19 cellular contexts compared by ENCODE assay signal in genomic region chr2:224948005-224948404, GRCh38.
A peak's percentile ranks its signal among the peaks of the same experiment; 100 is the strongest.
DNase-seq lines count a peak whose midpoint lies in the region; ATAC-seq and TF ChIP-seq lines count a peak whose summit lies in the region.
"Had no signal": no experiment of that assay in that cellular context is flagged by ENCODE, and none has a peak within 500 bp of the region (broad histone marks: within the 10 kb centered on the region; RNA-seq: fewer than 3 reads in every experiment).

No MANE protein-coding gene starts in this region.

- peak overlapping the region in 3 of 8 donors; percentile 44 to 61 (median 45) for H3K4me3 Mint-ChIP-seq in CD4-positive, alpha-beta memory T cell
- H3K4me3 Mint-ChIP-seq in T-helper 17 cell: no peak overlapping the region
- H3K4me3 Mint-ChIP-seq: nephron had no signal

- peak overlapping the region in 8 of 10 experiments; percentile 1 to 83 (median 75); a peak in 7 of 20 replicates for H3K4me3 ChIP-seq in BLaER1 treated with 17β-estradiol and CSF1 and Interleukin-3, amounts not matched to agents 10 nM and 100 nM
- no peak overlapping the region for H3K4me3 ChIP-seq in CD4-positive, alpha-beta memory T cell (ENCODE audit: low read length in 2 of 2)
- H3K4me3 ChIP-seq in mesenchymal stem cell (ENCODE audit: insufficient read depth in 1 of 2, low read depth in 1 of 2, low read length in 2 of 2) (no peak overlapping the region), gastrocnemius medialis (no peak overlapping the region)
- H3K4me3 ChIP-seq: ascending aorta, SK-N-MC, smooth muscle cell, thyroid gland had no signal

- H3K79me1 ChIP-seq in mesenchymal stem cell (replicated peaks; ENCODE audit: low read length, poor library complexity, severe bottlenecking): peaks cover 6% of the 10 kb centered on the region

- H3K23ac ChIP-seq in mesenchymal stem cell (ENCODE audit: low read length in 2 of 2): no peak overlapping the region

- H2AK5ac ChIP-seq in mesenchymal stem cell (ENCODE audit: low read length, severe bottlenecking): peak overlapping the region; percentile 92

- H4K8ac ChIP-seq in mesenchymal stem cell (ENCODE audit: low read length): no peak overlapping the region

- peak overlapping the region in 10 of 11 experiments; percentile 66 to 94 (median 92); a peak in 20 of 22 replicates for H3K9ac ChIP-seq in BLaER1 treated with 17β-estradiol and CSF1 and Interleukin-3, amounts not matched to agents 10 nM and 100 nM
- no peak overlapping the region for H3K9ac ChIP-seq in mesenchymal stem cell (ENCODE audit: low read length)

- no peaks in the 10 kb centered on the region for H3K9me3 Mint-ChIP-seq in CD4-positive, alpha-beta memory T cell
- H3K9me3 Mint-ChIP-seq: nephron had no signal

- peaks cover 55 to 87% (median 73%) of the 10 kb centered on the region in 4 donors for H3K4me1 Mint-ChIP-seq in CD4-positive, alpha-beta memory T cell
- H3K4me1 Mint-ChIP-seq in T-helper 17 cell: peaks cover 66% of the 10 kb centered on the region

- no peaks in the 10 kb centered on the region; a peak in 1 of 22 replicates for H3K36me3 ChIP-seq in BLaER1 treated with 17β-estradiol and CSF1 and Interleukin-3, amounts not matched to agents 10 nM and 100 nM
- H3K36me3 ChIP-seq in CD4-positive, alpha-beta memory T cell (ENCODE audit: insufficient read depth, low read length): no peaks in the 10 kb centered on the region
- peaks cover 0 to 21% of the 10 kb centered on the region in 2 experiments for H3K36me3 ChIP-seq in mesenchymal stem cell (ENCODE audit: control insufficient read depth in 1 of 2, insufficient read depth in 2 of 2, low read depth in 1 of 2, low read length in 2 of 2)
- no peaks in the 10 kb centered on the region for H3K36me3 ChIP-seq in gastrocnemius medialis
- H3K36me3 ChIP-seq: ascending aorta, thyroid gland had no signal

- no peaks in the 10 kb centered on the region for H3K27me3 ChIP-seq in BLaER1 treated with 17β-estradiol and CSF1 and Interleukin-3, amounts not matched to agents 10 nM and 100 nM
- H3K27me3 ChIP-seq in CD4-positive, alpha-beta memory T cell (ENCODE audit: insufficient read depth, low read length): no peaks in the 10 kb centered on the region
- no peaks in the 10 kb centered on the region for H3K27me3 ChIP-seq in mesenchymal stem cell (ENCODE audit: control insufficient read depth in 1 of 2, insufficient read depth in 1 of 2, low read length in 2 of 2)
- H3K27me3 ChIP-seq in gastrocnemius medialis: no peaks in the 10 kb centered on the region
- H3K27me3 ChIP-seq: ascending aorta, thyroid gland had no signal

- no peak for DNase-seq in CD4-positive, alpha-beta memory T cell
- no peak for DNase-seq in T-helper 17 cell
- no peak for DNase-seq in mesenchymal stem cell
- DNase-seq in DMS 273 (lab: John Stamatoyannopoulos, UW; ENCODE audit: unreplicated experiment): no peak
- DNase-seq in gastrocnemius medialis: no peak
- DNase-seq in activated CD4-positive, CD25-positive, alpha-beta regulatory T cell (lab: John Stamatoyannopoulos, UW): no peak
- DNase-seq in middle frontal gyrus (ENCODE audit: extremely low spot score, low spot score): no peak
- DNase-seq: hippocampal formation, Karpas-422, NCI-H1417, NCI-H2171, NCI-H748 treated with DMSO at 0.1 percent for 48 hours, thyroid gland had no signal

- CTCF ChIA-PET in CD4-positive, alpha-beta memory T cell (lab: Charles Lee; ENCODE audit: partially characterized antibody): interaction anchor here (0.9 to 3.7 kb wide), 3 partner anchors 10 to 54 kb away, joined by 3 to 20 read pairs (median 4); no protein-coding TSS in a partner anchor

- H3K4ac ChIP-seq in mesenchymal stem cell (ENCODE audit: low read depth in 1 of 2, low read length in 2 of 2): no peak overlapping the region

- H2AFZ ChIP-seq in mesenchymal stem cell (ENCODE audit: low read depth, low read length): no peak overlapping the region

- H3K9me3 ChIP-seq in BLaER1 treated with 17β-estradiol and CSF1 and Interleukin-3, amounts not matched to agents 10 nM and 100 nM (replicated peaks in 1 of 11): peaks cover 0 to 6% (median 0%) of the 10 kb centered on the region in 11 experiments; a peak in 4 of 22 replicates
- no peaks in the 10 kb centered on the region for H3K9me3 ChIP-seq in CD4-positive, alpha-beta memory T cell (ENCODE audit: control insufficient read depth in 1 of 2, low read length in 2 of 2)
- H3K9me3 ChIP-seq in T-helper 17 cell (ENCODE audit: control insufficient read depth, low read length, poor library complexity, severe bottlenecking): no peaks in the 10 kb centered on the region
- H3K9me3 ChIP-seq in mesenchymal stem cell (ENCODE audit: control insufficient read depth, low read length): no peaks in the 10 kb centered on the region
- H3K9me3 ChIP-seq in gastrocnemius medialis: no peaks in the 10 kb centered on the region
- H3K9me3 ChIP-seq: ascending aorta, thyroid gland had no signal

- ATAC-seq in T-helper 17 cell: no peak
- no peak for ATAC-seq in gastrocnemius medialis
- ATAC-seq: Panc1 had no signal

- POLR2A ChIA-PET in CD4-positive, alpha-beta memory T cell (lab: Charles Lee; ENCODE audit: partially characterized antibody): interaction anchor here (1.4 to 17.7 kb wide), 8 partner anchors 8 to 94 kb away, joined by 3 to 279 read pairs (median 6); partner anchors contain the start of gene DOCK10

- TF ChIP-seq CTCF in gastrocnemius medialis (IDR thresholded peaks at IDR 0.05 in 4 of 5, conservative IDR thresholded peaks at IDR 0.05 in 1 of 5): no peak

- H2BK5ac ChIP-seq in mesenchymal stem cell (ENCODE audit: low read depth, low read length, poor library complexity, severe bottlenecking): no peak overlapping the region

- H3K14ac ChIP-seq in mesenchymal stem cell (ENCODE audit: low read length in 2 of 2): no peak overlapping the region

- H2BK12ac ChIP-seq in mesenchymal stem cell (ENCODE audit: low read length in 2 of 2): no peak overlapping the region

- H3K36me3 Mint-ChIP-seq in CD4-positive, alpha-beta memory T cell: peaks cover 15 to 19% of the 10 kb centered on the region in 2 donors
- no peaks in the 10 kb centered on the region for H3K36me3 Mint-ChIP-seq in T-helper 17 cell (ENCODE audit: low read depth)

- peak overlapping the region; percentile 76 to 99 (median 90) for H3K4me2 ChIP-seq in BLaER1 treated with 17β-estradiol and CSF1 and Interleukin-3, amounts not matched to agents 10 nM and 100 nM
- H3K4me2 ChIP-seq in mesenchymal stem cell (ENCODE audit: low read length, poor library complexity, severe bottlenecking): no peak overlapping the region
- H3K4me2 ChIP-seq: smooth muscle cell had no signal

- no peak overlapping the region for H4K91ac ChIP-seq in mesenchymal stem cell (ENCODE audit: low read length)

- peaks cover 0 to 2% (median 0%) of the 10 kb centered on the region in 11 experiments; a peak in 2 of 22 replicates for H4K20me1 ChIP-seq in BLaER1 treated with 17β-estradiol and CSF1 and Interleukin-3, amounts not matched to agents 10 nM and 100 nM

- in situ Hi-C loops in gastrocnemius medialis (cut with MboI; ENCODE audit: low sequenced_read_pairs in 4 of 4): no loop called here

- no peak overlapping the region for H3K18ac ChIP-seq in mesenchymal stem cell (ENCODE audit: low read depth in 1 of 2, low read length in 2 of 2)

- no peak overlapping the region for H2BK15ac ChIP-seq in mesenchymal stem cell (ENCODE audit: low read depth, poor library complexity, severe bottlenecking)

- no peak overlapping the region for H2BK120ac ChIP-seq in mesenchymal stem cell (ENCODE audit: low read depth, low read length)

- no peak for TF ChIP-seq POLR2A in gastrocnemius medialis (IDR thresholded peaks at IDR 0.05)

- H3K4me1 ChIP-seq in BLaER1 treated with 17β-estradiol and CSF1 and Interleukin-3, amounts not matched to agents 10 nM and 100 nM: peaks cover 60 to 81% (median 75%) of the 10 kb centered on the region in 10 experiments
- peaks cover 81% of the 10 kb centered on the region for H3K4me1 ChIP-seq in CD4-positive, alpha-beta memory T cell (ENCODE audit: insufficient read depth, low read length)
- H3K4me1 ChIP-seq in mesenchymal stem cell (ENCODE audit: control insufficient read depth, insufficient read depth, low read depth, low read length) (no peaks in the 10 kb centered on the region), gastrocnemius medialis (peaks cover 0 to 6% of the 10 kb centered on the region in 2 donors)
- H3K4me1 ChIP-seq: thyroid gland had no signal

- no peaks in the 10 kb centered on the region for H3K27me3 Mint-ChIP-seq in CD4-positive, alpha-beta memory T cell
- H3K27me3 Mint-ChIP-seq in T-helper 17 cell: no peaks in the 10 kb centered on the region

- H3K27ac ChIP-seq in BLaER1 treated with 17β-estradiol and CSF1 and Interleukin-3, amounts not matched to agents 10 nM and 100 nM: peak overlapping the region in 10 of 11 experiments; percentile 87 to 98 (median 95); a peak in 20 of 22 replicates
- peak overlapping the region; percentile 27 for H3K27ac ChIP-seq in CD4-positive, alpha-beta memory T cell (ENCODE audit: low read depth, low read length)
- H3K27ac ChIP-seq in mesenchymal stem cell (ENCODE audit: low read length, poor library complexity, severe bottlenecking) (no peak overlapping the region), gastrocnemius medialis (no peak overlapping the region)
- H3K27ac ChIP-seq: SK-N-MC, thyroid gland had no signal

- intact Hi-C loops in CD4-positive, alpha-beta memory T cell (cut with micrococcal nuclease): loop anchor here (5.0 to 10.0 kb wide), 3 partner anchors 34 to 1887 kb away; partner anchors contain the start of genes DOCK10 and RHBDD1
- intact Hi-C loops in gastrocnemius medialis (cut with DNase I; ENCODE audit: low total_unique reads): no loop called here

- H3K27ac Mint-ChIP-seq in CD4-positive, alpha-beta memory T cell: peak overlapping the region; percentile 21 to 89 (median 61)
- H3K27ac Mint-ChIP-seq in T-helper 17 cell: peak overlapping the region; percentile 97
- H3K27ac Mint-ChIP-seq: nephron had no signal

Comparison
In these comparisons a context has a peak if more than half of its experiments do, and no peak if none do; other contexts are left out.
1. H3K27ac ChIP-seq: peak in BLaER1 treated with 17β-estradiol and CSF1 and Interleukin-3, amounts not matched to agents 10 nM and 100 nM (10 of 11) and CD4-positive, alpha-beta memory T cell (single experiment); none in mesenchymal stem cell (single experiment) and gastrocnemius medialis (0 of 4).
2. H3K4me3 ChIP-seq: peak in BLaER1 treated with 17β-estradiol and CSF1 and Interleukin-3, amounts not matched to agents 10 nM and 100 nM (8 of 10); none in CD4-positive, alpha-beta memory T cell (0 of 2), mesenchymal stem cell (0 of 2) and gastrocnemius medialis (0 of 4).